Comparison of ENCODE assay signal across 13 cellular contexts in the genomic region with DNA sequence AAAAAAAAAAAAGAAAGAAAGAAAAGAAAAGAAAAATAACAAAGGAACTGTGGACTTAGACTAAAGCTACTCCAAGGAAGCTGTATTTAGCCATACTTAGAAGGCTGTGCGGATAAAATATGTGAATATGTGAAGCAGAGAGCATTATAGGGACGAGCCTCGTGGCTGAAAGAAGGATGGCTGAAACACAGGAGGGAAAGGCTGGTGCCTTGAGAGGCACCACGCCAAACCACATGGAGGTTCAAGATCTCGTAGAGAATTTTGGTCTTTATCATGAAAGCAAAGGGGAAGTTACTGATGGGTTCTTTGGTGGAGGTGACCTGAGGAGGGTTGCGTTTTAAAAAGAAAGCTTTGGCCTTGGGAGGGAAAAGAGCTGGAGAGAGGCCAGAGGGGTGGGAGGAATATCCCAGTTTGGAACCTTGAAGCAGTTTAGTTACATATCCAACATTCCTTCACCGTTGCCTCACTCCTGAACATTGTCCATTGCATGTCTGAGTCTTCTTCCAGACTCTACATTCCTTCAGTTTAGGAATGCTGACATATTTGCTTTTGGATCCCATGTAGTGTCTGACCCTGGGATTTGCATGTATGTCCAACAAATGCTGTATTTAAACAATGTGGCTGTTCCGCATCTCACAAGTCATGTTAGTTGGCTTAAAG.
DNase-seq lines count a peak whose midpoint lies in the region; ATAC-seq, FAIRE-seq and TF ChIP-seq lines count a peak whose summit lies in the region.
"Had no signal": no experiment of that assay in that cellular context is flagged by ENCODE, and none has a peak within 500 bp of the region (broad histone marks: within the 10 kb centered on the region; RNA-seq: fewer than 3 reads in every experiment).

No MANE protein-coding gene starts in this region.

- H3K4me1 ChIP-seq in SK-N-SH (ENCODE audit: control insufficient read depth in 1 of 2, insufficient read depth in 2 of 2, low read depth in 1 of 2, low read length in 1 of 2) = peaks cover 0 to 3% of the 10 kb centered on the region in 2 experiments; a peak in 3 of 4 replicates
- no peaks in the 10 kb centered on the region for H3K4me1 ChIP-seq in uterus

- no peaks in the 10 kb centered on the region for H3K79me2 ChIP-seq in SK-N-SH (ENCODE audit: insufficient read depth)

- H3K4me3 ChIP-seq in SK-N-SH (ENCODE audit: low read depth in 2 of 2, low read length in 1 of 2) (no peak overlapping the region), bronchial epithelial cell (ENCODE audit: low read depth, low read length) (no peak overlapping the region), uterus (no peak overlapping the region)

- no peak overlapping the region for H3K4me2 ChIP-seq in SK-N-SH

- FAIRE-seq in bronchial epithelial cell (lab: Jason Lieb, UNC) (no peak), GM12891 (lab: Jason Lieb, UNC) (no peak)
- FAIRE-seq: frontal cortex had no signal

- no peak overlapping the region for H3K9ac ChIP-seq in SK-N-SH

- H3K36me3 ChIP-seq in SK-N-SH (replicated peaks in 1 of 2; ENCODE audit: control insufficient read depth in 1 of 2, insufficient read depth in 2 of 2, low read length in 1 of 2) (no peaks in the 10 kb centered on the region), bronchial epithelial cell (ENCODE audit: control insufficient read depth, insufficient read depth, low read length) (no peaks in the 10 kb centered on the region), uterus (no peaks in the 10 kb centered on the region)

- H3K27me3 ChIP-seq in SK-N-SH (ENCODE audit: insufficient read depth) (no peaks in the 10 kb centered on the region; the same call in 1 of the 2 replicates), bronchial epithelial cell (ENCODE audit: control insufficient read depth, insufficient read depth, low read length) (no peaks in the 10 kb centered on the region), uterus (no peaks in the 10 kb centered on the region)

- ATAC-seq in SK-N-SH treated with all-trans-retinoic acid at 6 μM for 48 hours (peak; percentile 90), HG03520 (IDR thresholded peaks at IDR 0.05; ENCODE audit: unreplicated experiment) (no peak)
- ATAC-seq: activated naive CD8-positive, alpha-beta T cell treated with anti-CD3 and anti-CD28 coated beads, Interleukin-2, amount 50 U/mL, for 24 hours had no signal

- no peak overlapping the region for H2AFZ ChIP-seq in SK-N-SH (ENCODE audit: low read depth)

- DNase-seq in SK-N-SH (no peak), bronchial epithelial cell (ENCODE audit: low read depth) (peak; percentile 18), kidney tubule cell (ENCODE audit: low spot score) (peak; percentile 58), uterus (peak; percentile 32 to 40), NCI-H526 (lab: John Stamatoyannopoulos, UW) (no peak), GM12891 (ENCODE audit: insufficient read length, low spot score) (no peak)
- DNase-seq: 8988T; activated naive CD8-positive, alpha-beta T cell treated with anti-CD3 and anti-CD28 coated beads, Interleukin-2, amount 50 U/mL, for 24 hours; GF-D8; midbrain had no signal

- WGBS in SK-N-SH (ENCODE audit: low lambda C conversion rate) = 69% methylated on average over 8 of the region's 8 CpGs

- TF ChIP-seq POLR2A in uterus (IDR thresholded peaks at IDR 0.05) (no peak), GM12891 (IDR thresholded peaks at IDR 0.05; ENCODE audit: low read depth, low read length) (no peak)

- no peaks in the 10 kb centered on the region for H3K9me2 ChIP-seq in SK-N-SH

- H3K9me3 ChIP-seq in SK-N-SH = no peaks in the 10 kb centered on the region
- H3K9me3 ChIP-seq in uterus = no peaks in the 10 kb centered on the region

- CTCF ChIA-PET in SK-N-SH (lab: Yijun Ruan, JAX) = interaction anchor here (0.7 to 4.8 kb wide), 10 partner anchors 24 to 348 kb away, joined by 3 to 56 read pairs (median 4); a partner anchor contains a TSS

- TF ChIP-seq CTCF in SK-N-SH (IDR thresholded peaks at IDR 0.05) = no peak
- no peak for TF ChIP-seq CTCF in bronchial epithelial cell (IDR thresholded peaks at IDR 0.05; ENCODE audit: insufficient read depth, low read length, severe bottlenecking)
- TF ChIP-seq CTCF in uterus (IDR thresholded peaks at IDR 0.05) = no peak

- no peak overlapping the region; a peak in 1 of 4 replicates for H3K27ac ChIP-seq in SK-N-SH (ENCODE audit: low read depth in 2 of 2, low read length in 1 of 2)
- H3K27ac ChIP-seq in uterus = no peak overlapping the region

- intact Hi-C loops in uterus (cut with DNase I; ENCODE audit: low total_unique reads) = loop anchor here (5.0 to 10.0 kb wide), 2 partner anchors 107 to 329 kb away; no protein-coding TSS in a partner anchor

- no peak for TF ChIP-seq EP300 in SK-N-SH (IDR thresholded peaks at IDR 0.05; ENCODE audit: borderline replicate concordance in 1 of 2, low read depth in 1 of 2, low read length in 1 of 2)

- no peaks in the 10 kb centered on the region for H4K20me1 ChIP-seq in SK-N-SH (ENCODE audit: insufficient read depth)

- H3F3A ChIP-seq in SK-N-SH (replicated peaks; ENCODE audit: insufficient read depth) = no peaks in the 10 kb centered on the region

- POLR2A ChIA-PET in SK-N-SH (lab: Yijun Ruan, JAX) = no interaction called here

- TF ChIP-seq RAD21 in SK-N-SH (IDR thresholded peaks at IDR 0.05; ENCODE audit: low read length) = no peak

TF ChIP-seq in SK-N-SH treated with all-trans-retinoic acid at 6 μM for 48 hours, 23 proteins besides CTCF, POLR2A, EP300 and RAD21 (continues in another document):
- TF ChIP-seq OSR1 (CRISPR knock-in tag; IDR thresholded peaks at IDR 0.05) = no peak
- no peak for TF ChIP-seq RARB (CRISPR knock-in tag; IDR thresholded peaks at IDR 0.05)
- TF ChIP-seq ZFP30 (CRISPR knock-in tag; IDR thresholded peaks at IDR 0.05) = no peak
- no peak for TF ChIP-seq PPARA (CRISPR knock-in tag; IDR thresholded peaks at IDR 0.05; ENCODE audit: borderline replicate concordance)
- TF ChIP-seq, protein P1, sequence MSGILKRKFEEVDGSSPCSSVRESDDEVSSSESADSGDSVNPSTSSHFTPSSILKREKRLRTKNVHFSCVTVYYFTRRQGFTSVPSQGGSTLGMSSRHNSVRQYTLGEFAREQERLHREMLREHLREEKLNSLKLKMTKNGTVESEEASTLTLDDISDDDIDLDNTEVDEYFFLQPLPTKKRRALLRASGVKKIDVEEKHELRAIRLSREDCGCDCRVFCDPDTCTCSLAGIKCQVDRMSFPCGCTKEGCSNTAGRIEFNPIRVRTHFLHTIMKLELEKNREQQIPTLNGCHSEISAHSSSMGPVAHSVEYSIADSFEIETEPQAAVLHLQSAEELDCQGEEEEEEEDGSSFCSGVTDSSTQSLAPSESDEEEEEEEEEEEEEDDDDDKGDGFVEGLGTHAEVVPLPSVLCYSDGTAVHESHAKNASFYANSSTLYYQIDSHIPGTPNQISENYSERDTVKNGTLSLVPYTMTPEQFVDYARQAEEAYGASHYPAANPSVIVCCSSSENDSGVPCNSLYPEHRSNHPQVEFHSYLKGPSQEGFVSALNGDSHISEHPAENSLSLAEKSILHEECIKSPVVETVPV (CRISPR knock-in tag; IDR thresholded peaks at IDR 0.05) = no peak
- TF ChIP-seq TCF4 (CRISPR knock-in tag; IDR thresholded peaks at IDR 0.05; ENCODE audit: borderline replicate concordance) = no peak
- TF ChIP-seq CSDC2 (CRISPR knock-in tag; IDR thresholded peaks at IDR 0.05) = no peak
- TF ChIP-seq TOX (CRISPR knock-in tag; IDR thresholded peaks at IDR 0.05; ENCODE audit: borderline replicate concordance) = no peak

TF ChIP-seq in SK-N-SH, 30 proteins besides CTCF, POLR2A, EP300 and RAD21 (continues in another document):
- TF ChIP-seq MEF2A (IDR thresholded peaks at IDR 0.05; ENCODE audit: borderline replicate concordance, low read depth) (no peak), RFX5 (IDR thresholded peaks at IDR 0.05; ENCODE audit: low read length) (no peak)
- TF ChIP-seq, protein P2, sequence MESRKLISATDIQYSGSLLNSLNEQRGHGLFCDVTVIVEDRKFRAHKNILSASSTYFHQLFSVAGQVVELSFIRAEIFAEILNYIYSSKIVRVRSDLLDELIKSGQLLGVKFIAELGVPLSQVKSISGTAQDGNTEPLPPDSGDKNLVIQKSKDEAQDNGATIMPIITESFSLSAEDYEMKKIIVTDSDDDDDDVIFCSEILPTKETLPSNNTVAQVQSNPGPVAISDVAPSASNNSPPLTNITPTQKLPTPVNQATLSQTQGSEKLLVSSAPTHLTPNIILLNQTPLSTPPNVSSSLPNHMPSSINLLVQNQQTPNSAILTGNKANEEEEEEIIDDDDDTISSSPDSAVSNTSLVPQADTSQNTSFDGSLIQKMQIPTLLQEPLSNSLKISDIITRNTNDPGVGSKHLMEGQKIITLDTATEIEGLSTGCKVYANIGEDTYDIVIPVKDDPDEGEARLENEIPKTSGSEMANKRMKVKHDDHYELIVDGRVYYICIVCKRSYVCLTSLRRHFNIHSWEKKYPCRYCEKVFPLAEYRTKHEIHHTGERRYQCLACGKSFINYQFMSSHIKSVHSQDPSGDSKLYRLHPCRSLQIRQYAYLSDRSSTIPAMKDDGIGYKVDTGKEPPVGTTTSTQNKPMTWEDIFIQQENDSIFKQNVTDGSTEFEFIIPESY (IDR thresholded peaks at IDR 0.05; ENCODE audit: borderline replicate concordance, low read depth) = no peak
- TF ChIP-seq, protein P3, sequence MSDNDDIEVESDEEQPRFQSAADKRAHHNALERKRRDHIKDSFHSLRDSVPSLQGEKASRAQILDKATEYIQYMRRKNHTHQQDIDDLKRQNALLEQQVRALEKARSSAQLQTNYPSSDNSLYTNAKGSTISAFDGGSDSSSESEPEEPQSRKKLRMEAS (IDR thresholded peaks at IDR 0.05; ENCODE audit: low read depth) = no peak

TF ChIP-seq in GM12891, 5 proteins besides CTCF, POLR2A, EP300 and RAD21:
- no peak for TF ChIP-seq TAF1 (IDR thresholded peaks at IDR 0.05; ENCODE audit: low read depth, low read length)
- no peak for TF ChIP-seq POLR2AphosphoS5 (IDR thresholded peaks at IDR 0.05; ENCODE audit: low read depth, low read length)
- no peak for TF ChIP-seq POU2F2 (IDR thresholded peaks at IDR 0.05; ENCODE audit: low read depth, low read length)
- no peak for TF ChIP-seq PAX5 (IDR thresholded peaks at IDR 0.05; ENCODE audit: insufficient read depth, low read length, severe bottlenecking)
- TF ChIP-seq SPI1 (IDR thresholded peaks at IDR 0.05; ENCODE audit: low read depth, low read length) = no peak
TF ChIP-seq in GM12891: peak in this region for 0.

Comparison
In these comparisons a context has a peak if more than half of its experiments do, and no peak if none do; other contexts are left out.
1. DNase-seq: peak in bronchial epithelial cell (single experiment), kidney tubule cell (single experiment) and uterus (2 of 2); none in SK-N-SH (single experiment), NCI-H526 (0 of 2) and GM12891 (single experiment).